11 cellular contexts compared by ENCODE assay signal in the genomic region with DNA sequence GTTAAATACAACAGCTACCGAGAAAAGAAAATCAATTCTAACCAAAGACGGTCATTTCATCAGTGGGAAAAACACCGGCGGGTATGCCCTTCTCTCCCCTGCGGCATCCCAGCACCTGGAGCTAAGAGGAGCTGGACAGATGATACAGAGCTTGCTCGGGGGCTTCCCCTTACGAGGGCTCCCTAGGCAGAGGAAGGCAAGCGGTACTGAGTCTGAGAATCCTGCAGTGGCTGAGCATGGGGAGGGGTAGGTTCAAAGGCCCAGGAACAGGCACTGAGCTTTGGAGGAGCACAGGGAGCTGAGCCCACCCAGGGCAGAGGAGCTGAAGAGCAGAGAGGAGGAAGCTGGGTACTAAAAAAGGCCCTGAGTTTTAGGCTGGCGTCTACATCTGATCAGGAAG. TPM values are rescaled to one million over a fixed set of nuclear protein-coding genes. Genes with fewer than 3 reads are reported as not detected.
DNase-seq lines count a peak whose midpoint lies in the region; ATAC-seq and TF ChIP-seq lines count a peak whose summit lies in the region.
"Had no signal": no experiment of that assay in that cellular context is flagged by ENCODE, and none has a peak within 500 bp of the region (broad histone marks: within the 10 kb centered on the region; RNA-seq: fewer than 3 reads in every experiment).

No MANE protein-coding gene starts in this region.

- peak overlapping the region; percentile 84 for H3K27ac Mint-ChIP-seq in activated naive CD8-positive, alpha-beta T cell treated with anti-CD3 and anti-CD28 coated beads, Interleukin-2, amount 50 U/mL, for 24 hours
- peak overlapping the region; percentile 79 for H3K27ac Mint-ChIP-seq in osteocyte (ENCODE audit: unreplicated experiment)

- peaks cover 44% of the 10 kb centered on the region for H3K36me3 Mint-ChIP-seq in activated naive CD8-positive, alpha-beta T cell treated with anti-CD3 and anti-CD28 coated beads, Interleukin-2, amount 50 U/mL, for 24 hours (ENCODE audit: low read depth)
- H3K36me3 Mint-ChIP-seq in osteocyte (ENCODE audit: unreplicated experiment), result peaks cover 22% of the 10 kb centered on the region

- no peaks in the 10 kb centered on the region for H3K27me3 ChIP-seq in dorsolateral prefrontal cortex
- H3K27me3 ChIP-seq: body of pancreas had no signal

- ATAC-seq in GM18502 (IDR thresholded peaks at IDR 0.05; ENCODE audit: poor library complexity, unreplicated experiment), result peak; percentile 50
- peak; percentile 63 for ATAC-seq in activated naive CD8-positive, alpha-beta T cell treated with anti-CD3 and anti-CD28 coated beads, Interleukin-2, amount 50 U/mL, for 24 hours
- ATAC-seq: body of pancreas had no signal

- peaks cover 5% of the 10 kb centered on the region for H3K9me3 ChIP-seq in KOPT-K1 (ENCODE audit: insufficient read depth, low read length, poor library complexity, severe bottlenecking)
- H3K9me3 ChIP-seq: body of pancreas had no signal

- no peaks in the 10 kb centered on the region for H3K9me3 Mint-ChIP-seq in activated naive CD8-positive, alpha-beta T cell treated with anti-CD3 and anti-CD28 coated beads, Interleukin-2, amount 50 U/mL, for 24 hours
- H3K9me3 Mint-ChIP-seq in osteocyte (ENCODE audit: unreplicated experiment), result peaks cover 5% of the 10 kb centered on the region

- no peaks in the 10 kb centered on the region for H3K27me3 Mint-ChIP-seq in activated naive CD8-positive, alpha-beta T cell treated with anti-CD3 and anti-CD28 coated beads, Interleukin-2, amount 50 U/mL, for 24 hours
- H3K27me3 Mint-ChIP-seq in osteocyte (ENCODE audit: unreplicated experiment), result no peaks in the 10 kb centered on the region

- intact Hi-C loops in dorsolateral prefrontal cortex (cut with DNase I), result no loop called here

- peak overlapping the region; percentile 73 for H3K4me3 Mint-ChIP-seq in activated naive CD8-positive, alpha-beta T cell treated with anti-CD3 and anti-CD28 coated beads, Interleukin-2, amount 50 U/mL, for 24 hours
- H3K4me3 Mint-ChIP-seq in osteocyte (ENCODE audit: unreplicated experiment), result no peak overlapping the region

- H3K4me3 ChIP-seq in dorsolateral prefrontal cortex, result no peak overlapping the region
- H3K4me3 ChIP-seq: body of pancreas had no signal

- H3K27ac ChIP-seq in KOPT-K1 (ENCODE audit: low read depth, low read length, poor library complexity, severe bottlenecking), result peak overlapping the region; percentile 71
- H3K27ac ChIP-seq in dorsolateral prefrontal cortex, result peak overlapping the region in 3 of 59 donors; percentile 7 to 87 (median 10)
- H3K27ac ChIP-seq: parathyroid adenoma had no signal

- no peak for TF ChIP-seq CTCF in osteocyte (IDR thresholded peaks at IDR 0.05)
- no peak for TF ChIP-seq CTCF in dorsolateral prefrontal cortex (IDR thresholded peaks at IDR 0.05 in 54 of 56, conservative IDR thresholded peaks at IDR 0.05 in 2 of 56; ENCODE audit: low read depth in 1 of 56, partially characterized antibody in 56 of 56)

- H3K36me3 ChIP-seq in KOPT-K1 (ENCODE audit: insufficient read depth, low read length), result no peaks in the 10 kb centered on the region

- peaks cover 94% of the 10 kb centered on the region for H3K4me1 Mint-ChIP-seq in activated naive CD8-positive, alpha-beta T cell treated with anti-CD3 and anti-CD28 coated beads, Interleukin-2, amount 50 U/mL, for 24 hours
- peaks cover 82% of the 10 kb centered on the region for H3K4me1 Mint-ChIP-seq in osteocyte (ENCODE audit: unreplicated experiment)

- no peak for DNase-seq in activated naive CD8-positive, alpha-beta T cell treated with anti-CD3 and anti-CD28 coated beads, Interleukin-2, amount 50 U/mL, for 24 hours
- no peak for DNase-seq in osteocyte (ENCODE audit: extremely low spot score, unreplicated experiment)
- DNase-seq in NCI-H187 (lab: John Stamatoyannopoulos, UW), result no peak
- DNase-seq in dorsolateral prefrontal cortex, result no peak
- no peak for DNase-seq in cortex of kidney (lab: John Stamatoyannopoulos, UW)
- DNase-seq: body of pancreas; NCI-H2171; stimulated activated CD4-positive, alpha-beta T cell treated with anti-CD3 and anti-CD28 coated beads, Interleukin-4, amount 100 ng/mL, for 1 hour had no signal

RNA-seq across cellular contexts. Expression of gene STK24, which starts 12.7 kb away (rescaled TPM):
- total RNA-seq in osteocyte, result 139 and 142 TPM in 2 replicates
- 10 to 100 TPM; 28.8 to 87.6 (median 61.8) TPM for total RNA-seq in dorsolateral prefrontal cortex
